Comparison of ENCODE assay signal across 19 cellular contexts in the genomic region with DNA sequence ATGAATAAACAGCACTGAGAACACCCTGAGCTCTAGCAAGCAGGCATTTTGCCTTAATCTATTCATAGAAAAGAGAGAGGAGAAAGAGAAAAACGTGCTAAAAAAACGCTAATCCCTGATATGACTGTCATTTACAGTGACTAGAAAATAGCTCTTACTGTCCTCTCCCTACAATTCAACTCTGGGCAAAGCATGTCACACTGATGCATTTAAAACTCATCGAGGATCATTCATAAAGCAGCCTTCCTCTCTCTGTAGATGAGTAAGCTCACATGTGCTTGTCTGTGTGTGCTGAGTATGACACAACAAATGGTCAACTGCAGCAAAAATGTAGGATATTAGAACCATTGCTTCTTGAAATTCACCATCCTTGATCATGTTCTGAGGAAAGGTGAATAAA.
"Had no signal": no experiment of that assay in that cellular context is flagged by ENCODE, and none has a peak within 500 bp of the region (broad histone marks: within the 10 kb centered on the region; RNA-seq: fewer than 3 reads in every experiment).

No MANE protein-coding gene starts in this region.

- H3K4me3 ChIP-seq: gastrocnemius medialis, heart right ventricle, lung, transverse colon, vagina had no signal

- ATAC-seq: gastrocnemius medialis; heart right ventricle; left colon; stimulated activated naive B cell treated with anti-CD40 and anti-IgM and Interleukin-4, amounts not matched to agents 10 μg/mL and 1 μg/mL and 100 μg/mL, for 72 hours had no signal

- H3K4me3 Mint-ChIP-seq: activated naive CD8-positive, alpha-beta T cell treated with anti-CD3 and anti-CD28 coated beads, Interleukin-2, amount 10 ng/mL, durations not matched to agents 7 days and 5 days; brain; stimulated activated naive B cell treated with anti-CD40 and anti-IgM and Interleukin-4, amounts not matched to agents 10 μg/mL and 1 μg/mL and 100 μg/mL, for 72 hours; WTC11 had no signal

- FAIRE-seq: endothelial cell of umbilical vein had no signal

- H3K9me3 ChIP-seq: gastrocnemius medialis, heart right ventricle, transverse colon, vagina had no signal

- H3K36me3 Mint-ChIP-seq: activated naive CD8-positive, alpha-beta T cell treated with anti-CD3 and anti-CD28 coated beads, Interleukin-2, amount 10 ng/mL, durations not matched to agents 7 days and 5 days; stimulated activated naive B cell treated with anti-CD40 and anti-IgM and Interleukin-4, amounts not matched to agents 10 μg/mL and 1 μg/mL and 100 μg/mL, for 72 hours; WTC11 had no signal

- H3K27me3 Mint-ChIP-seq: brain had no signal

- H3K27ac Mint-ChIP-seq: activated naive CD8-positive, alpha-beta T cell treated with anti-CD3 and anti-CD28 coated beads, Interleukin-2, amount 10 ng/mL, durations not matched to agents 7 days and 5 days; brain; stimulated activated naive B cell treated with anti-CD40 and anti-IgM and Interleukin-4, amounts not matched to agents 10 μg/mL and 1 μg/mL and 100 μg/mL, for 72 hours had no signal

- H3K9ac ChIP-seq: parathyroid adenoma had no signal

- H3K27ac ChIP-seq: gastrocnemius medialis, heart right ventricle, parathyroid adenoma, transverse colon, vagina had no signal

- H3K36me3 ChIP-seq: gastrocnemius medialis, transverse colon had no signal

- H3K4me1 Mint-ChIP-seq: activated naive CD8-positive, alpha-beta T cell treated with anti-CD3 and anti-CD28 coated beads, Interleukin-2, amount 10 ng/mL, durations not matched to agents 7 days and 5 days; brain had no signal

- H2AFZ ChIP-seq: parathyroid adenoma had no signal

- H3K9me3 Mint-ChIP-seq: activated naive CD8-positive, alpha-beta T cell treated with anti-CD3 and anti-CD28 coated beads, Interleukin-2, amount 10 ng/mL, durations not matched to agents 7 days and 5 days; brain; stimulated activated naive B cell treated with anti-CD40 and anti-IgM and Interleukin-4, amounts not matched to agents 10 μg/mL and 1 μg/mL and 100 μg/mL, for 72 hours had no signal

- H3K79me2 ChIP-seq: parathyroid adenoma had no signal

- H3K27me3 ChIP-seq: gastrocnemius medialis, heart right ventricle, transverse colon, vagina had no signal

- H3K4me1 ChIP-seq: gastrocnemius medialis, heart right ventricle, parathyroid adenoma, transverse colon, vagina had no signal

- DNase-seq: activated CD4-positive, alpha-beta T cell treated with anti-CD3 and anti-CD28 coated beads for 4 hours; activated CD8-positive, alpha-beta memory T cell treated with anti-CD3 and anti-CD28 coated beads for 24 hours; activated naive CD8-positive, alpha-beta T cell treated with anti-CD3 and anti-CD28 coated beads, Interleukin-2, amount 10 ng/mL, durations not matched to agents 7 days and 5 days; effector CD8-positive, alpha-beta T cell; gastrocnemius medialis; heart right ventricle; left colon; retina; stimulated activated CD4-positive, alpha-beta T cell treated with anti-CD3 and anti-CD28 coated beads, Interleukin-2, amount 100 ng/mL, for 48 hours; stimulated activated naive B cell treated with anti-CD40 and anti-IgM and Interleukin-4, amounts not matched to agents 10 μg/mL and 1 μg/mL and 100 μg/mL, for 72 hours; substantia nigra; T-helper 2 cell; transverse colon had no signal
